Comparison of ENCODE assay signal across 12 cellular contexts in the genomic region with DNA sequence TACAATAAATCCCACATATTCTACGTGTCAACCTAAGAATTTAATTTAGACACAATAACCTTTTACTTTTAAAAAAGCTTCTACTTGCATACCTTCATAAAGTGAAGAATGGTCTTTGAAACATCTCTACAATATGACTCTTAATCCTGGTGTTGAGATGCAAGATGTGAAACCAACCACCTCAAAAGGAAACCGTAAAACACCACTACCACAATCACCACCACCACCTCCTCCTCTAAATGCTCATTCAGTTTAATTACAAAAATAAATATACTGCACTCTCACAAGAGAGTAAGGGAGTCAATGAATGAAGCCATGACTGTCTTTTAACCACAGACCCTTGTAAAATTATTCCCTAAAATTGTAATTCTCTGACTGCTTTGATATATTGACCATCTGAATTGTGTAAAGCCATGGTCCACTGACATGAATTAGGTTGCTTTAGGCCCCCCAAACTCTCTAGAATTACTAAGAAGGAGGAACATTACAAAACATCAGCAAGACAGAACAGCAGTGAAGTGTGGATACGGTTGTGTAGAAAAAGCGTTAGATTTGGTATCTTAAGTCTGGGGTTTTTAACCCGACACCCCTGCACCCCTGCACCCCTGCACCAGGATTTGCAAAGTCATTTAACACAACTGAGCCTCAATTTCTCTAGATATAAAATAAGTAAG.
DNase-seq lines count a peak whose midpoint lies in the region; ATAC-seq lines count a peak whose summit lies in the region.
"Had no signal": no experiment of that assay in that cellular context is flagged by ENCODE, and none has a peak within 500 bp of the region (broad histone marks: within the 10 kb centered on the region; RNA-seq: fewer than 3 reads in every experiment).

No MANE protein-coding gene starts in this region.

- peaks cover 45 to 74% of the 10 kb centered on the region in 2 donors for H3K36me3 Mint-ChIP-seq in activated naive CD4-positive, alpha-beta T cell treated with anti-CD3 and anti-CD28 coated beads, Interleukin-2, amount 50 U/mL, for 72 hours

- H3K27ac Mint-ChIP-seq in activated naive CD4-positive, alpha-beta T cell treated with anti-CD3 and anti-CD28 coated beads, Interleukin-2, amount 50 U/mL, for 72 hours = peak overlapping the region in 1 of 2 donors; percentile 26
- H3K27ac Mint-ChIP-seq: mesothelial cell of epicardium had no signal

- no peak for DNase-seq in activated naive CD4-positive, alpha-beta T cell treated with anti-CD3 and anti-CD28 coated beads, Interleukin-2, amount 50 U/mL, for 72 hours (ENCODE audit: low spot score in 2 of 2)
- DNase-seq in GM19238 (ENCODE audit: insufficient read length, low spot score) (no peak), NCI-H748 treated with DMSO at 0.1 percent for 48 hours (lab: John Stamatoyannopoulos, UW) (no peak)
- DNase-seq: COR-L47, NCI-H1417 treated with DMSO at 0.1 percent for 48 hours had no signal

- peaks cover 3 to 21% of the 10 kb centered on the region in 2 donors for H3K9me3 Mint-ChIP-seq in activated naive CD4-positive, alpha-beta T cell treated with anti-CD3 and anti-CD28 coated beads, Interleukin-2, amount 50 U/mL, for 72 hours

- ATAC-seq in GM18511 (IDR thresholded peaks at IDR 0.05; ENCODE audit: unreplicated experiment) (peak; percentile 78), GM19452 (IDR thresholded peaks at IDR 0.05; ENCODE audit: unreplicated experiment) (peak; percentile 71), HG02981 (IDR thresholded peaks at IDR 0.05; ENCODE audit: unreplicated experiment) (peak; percentile 64), HG03571 (IDR thresholded peaks at IDR 0.05; ENCODE audit: unreplicated experiment) (no peak), esophagus mucosa (no peak)
- ATAC-seq in activated naive CD4-positive, alpha-beta T cell treated with anti-CD3 and anti-CD28 coated beads, Interleukin-2, amount 50 U/mL, for 72 hours = peak; percentile 95 to 97
- ATAC-seq: sciatic nerve had no signal

Comparison
In these comparisons a context has a peak if more than half of its experiments do, and no peak if none do; other contexts are left out.
1. ATAC-seq: peak in GM18511 (single experiment), GM19452 (single experiment), HG02981 (single experiment) and activated naive CD4-positive, alpha-beta T cell treated with anti-CD3 and anti-CD28 coated beads, Interleukin-2, amount 50 U/mL, for 72 hours (2 of 2); none in HG03571 (single experiment) and esophagus mucosa (single experiment).